In genomic region chr13:30165791-30166190, GRCh38 we compare ENCODE assay signal across 20 cellular contexts.
DNase-seq lines count a peak whose midpoint lies in the region; ATAC-seq, FAIRE-seq and TF ChIP-seq lines count a peak whose summit lies in the region.
"Had no signal": no experiment of that assay in that cellular context is flagged by ENCODE, and none has a peak within 500 bp of the region (broad histone marks: within the 10 kb centered on the region; RNA-seq: fewer than 3 reads in every experiment).

No MANE protein-coding gene starts in this region.

- no peaks in the 10 kb centered on the region for H3K4me1 ChIP-seq in psoas muscle
- H3K4me1 ChIP-seq: esophagus squamous epithelium, lower lobe of right lung had no signal

- FAIRE-seq in frontal cortex (lab: Jason Lieb, UNC) (no peak), urothelium cell line (lab: Jason Lieb, UNC) (no peak)

- H3K27me3 Mint-ChIP-seq in glutamatergic neuron (ENCODE audit: unreplicated experiment) = peaks cover 2% of the 10 kb centered on the region
- H3K27me3 Mint-ChIP-seq: activated T-cell treated with anti-CD3 and anti-CD28 coated beads, Interleukin-2, amount 50 U/mL, for 24 hours; stimulated activated naive CD8-positive, alpha-beta T cell treated with anti-CD3 and anti-CD28 coated beads, Interleukin-15, Interleukin-2, amounts not matched to agents 100 ng/mL and 50 ng/mL, for 24 hours had no signal

- WGBS in psoas muscle, 3 donors = 12 to 33% (median 17%) methylated on average over 11 of the region's 11 CpGs

- peaks cover 10% of the 10 kb centered on the region for H3K4me1 Mint-ChIP-seq in glutamatergic neuron (ENCODE audit: low read depth, unreplicated experiment)
- H3K4me1 Mint-ChIP-seq: nephron had no signal

- DNase-seq in COLO829 (ENCODE audit: low spot score) (peak; percentile 59), astrocyte of the spinal cord (ENCODE audit: low read depth, low spot score) (peak; percentile 36), glutamatergic neuron (no peak), psoas muscle (peak; percentile 30 to 54), frontal cortex (ENCODE audit: low spot score in 2 of 2) (no peak), urothelium cell line (ENCODE audit: low spot score) (no peak), islet precursor cell (no peak), left lobe of liver (ENCODE audit: low spot score) (no peak)
- DNase-seq: activated CD4-positive, alpha-beta T cell treated with anti-CD3 and anti-CD28 coated beads, Interleukin-2, amount 50 U/mL, for 1 hour; activated T-cell treated with anti-CD3 and anti-CD28 coated beads, Interleukin-2, amount 50 U/mL, for 24 hours; esophagus squamous epithelium; lower lobe of right lung; NCI-H1092; NCI-H2227 treated with DMSO at 0.1 percent for 48 hours had no signal

- peaks cover 2% of the 10 kb centered on the region for H3K9me3 Mint-ChIP-seq in glutamatergic neuron (ENCODE audit: unreplicated experiment)
- H3K9me3 Mint-ChIP-seq: activated T-cell treated with anti-CD3 and anti-CD28 coated beads, Interleukin-2, amount 50 U/mL, for 24 hours had no signal

- ATAC-seq in psoas muscle (no peak), left lobe of liver (no peak)
- ATAC-seq: HCT116, lower lobe of right lung had no signal

- peak; percentile 50 for TF ChIP-seq CTCF in astrocyte of the spinal cord (IDR thresholded peaks at IDR 0.05; ENCODE audit: low read depth, low read length)
- no peak for TF ChIP-seq CTCF in glutamatergic neuron (IDR thresholded peaks at IDR 0.05; ENCODE audit: partially characterized antibody, unreplicated experiment)
- no peak for TF ChIP-seq CTCF in psoas muscle (IDR thresholded peaks at IDR 0.05)

- no peak overlapping the region for H3K27ac ChIP-seq in psoas muscle
- H3K27ac ChIP-seq: coronary artery, esophagus squamous epithelium, lower lobe of right lung, SK-N-MC had no signal

- intact Hi-C loops in psoas muscle (cut with DNase I) = no loop called here

- peak overlapping the region; percentile 46 for H3K27ac Mint-ChIP-seq in glutamatergic neuron (ENCODE audit: unreplicated experiment)
- H3K27ac Mint-ChIP-seq: activated naive CD8-positive, alpha-beta T cell; activated T-cell treated with anti-CD3 and anti-CD28 coated beads, Interleukin-2, amount 50 U/mL, for 24 hours; nephron; stimulated activated naive CD8-positive, alpha-beta T cell treated with anti-CD3 and anti-CD28 coated beads, Interleukin-15, Interleukin-2, amounts not matched to agents 100 ng/mL and 50 ng/mL, for 24 hours had no signal

- H3K9me3 ChIP-seq in psoas muscle = no peaks in the 10 kb centered on the region
- H3K9me3 ChIP-seq: esophagus squamous epithelium, lower lobe of right lung had no signal

- H3K4me3 ChIP-seq in astrocyte of the spinal cord (ENCODE audit: low read depth, low read length) (no peak overlapping the region), psoas muscle (no peak overlapping the region)
- H3K4me3 ChIP-seq: coronary artery, esophagus squamous epithelium, lower lobe of right lung, SK-N-MC had no signal

- H3K36me3 Mint-ChIP-seq in glutamatergic neuron (ENCODE audit: unreplicated experiment) = peaks cover 4% of the 10 kb centered on the region

- H3K36me3 ChIP-seq in psoas muscle (ENCODE audit: insufficient read depth in 1 of 2, low read depth in 1 of 2) = no peaks in the 10 kb centered on the region
- H3K36me3 ChIP-seq: esophagus squamous epithelium, lower lobe of right lung had no signal

- no peak overlapping the region for H3K4me3 Mint-ChIP-seq in glutamatergic neuron (ENCODE audit: unreplicated experiment)
- H3K4me3 Mint-ChIP-seq: activated naive CD8-positive, alpha-beta T cell; activated T-cell treated with anti-CD3 and anti-CD28 coated beads, Interleukin-2, amount 50 U/mL, for 24 hours; nephron; stimulated activated naive CD8-positive, alpha-beta T cell treated with anti-CD3 and anti-CD28 coated beads, Interleukin-15, Interleukin-2, amounts not matched to agents 100 ng/mL and 50 ng/mL, for 24 hours had no signal

- in situ Hi-C loops in astrocyte of the spinal cord (cut with HindIII; ENCODE audit: low sequenced_read_pairs) = no loop called here

- H3K27me3 ChIP-seq in psoas muscle (ENCODE audit: insufficient read depth in 3 of 3, low read length in 2 of 3) = no peaks in the 10 kb centered on the region
- H3K27me3 ChIP-seq: esophagus squamous epithelium had no signal

Comparison
In these comparisons a context has a peak if more than half of its experiments do, and no peak if none do; other contexts are left out.
1. DNase-seq: peak in COLO829 (single experiment), astrocyte of the spinal cord (single experiment) and psoas muscle (2 of 2); none in glutamatergic neuron (single experiment), frontal cortex (0 of 2), urothelium cell line (single experiment), islet precursor cell (single experiment) and left lobe of liver (single experiment).